ENCODE assay signal across 5 cellular contexts in genomic region chrX:2762671-2763070, GRCh38. TPM values are rescaled to one million over a fixed set of nuclear protein-coding genes. Genes with fewer than 3 reads are reported as not detected.
"Had no signal": no experiment of that assay in that cellular context is flagged by ENCODE, and none has a peak within 500 bp of the region (broad histone marks: within the 10 kb centered on the region; RNA-seq: fewer than 3 reads in every experiment).

No MANE protein-coding gene starts in this region.

RNA-seq across cellular contexts. Expression of gene XG, which starts 10.8 kb away (rescaled TPM):
- total RNA-seq: activated CD4-positive, alpha-beta memory T cell treated with anti-CD3 and anti-CD28 coated beads, Interleukin-2, amount 10 ng/mL, durations not matched to agents 7 days and 5 days; activated CD4-positive, alpha-beta T cell treated with anti-CD3 and anti-CD28 coated beads, Interleukin-2, amount 10 ng/mL, durations not matched to agents 7 days and 5 days; activated T-cell treated with anti-CD3 and anti-CD28 coated beads, Interleukin-2, amount 50 U/mL, for 72 hours; cardiac muscle cell; T-helper 2 cell treated with Interferon-gamma antibody and Interleukin-4, amounts not matched to agents 100 ng/mL and 5 ng/mL, for 36 hours had no signal
- polyA plus RNA-seq: cardiac muscle cell had no signal
